Comparison of ENCODE assay signal across 8 cellular contexts in genomic region chr10:88271736-88272135, GRCh38.
DNase-seq lines count a peak whose midpoint lies in the region; ATAC-seq lines count a peak whose summit lies in the region.

No MANE protein-coding gene starts in this region.

- H3K27ac Mint-ChIP-seq in activated naive CD4-positive, alpha-beta T cell treated with anti-CD3 and anti-CD28 coated beads for 36 hours: peak overlapping the region; percentile 4

- intact Hi-C loops in activated naive CD4-positive, alpha-beta T cell treated with anti-CD3 and anti-CD28 coated beads for 36 hours (cut with micrococcal nuclease): loop anchor here (1.0 to 5.0 kb wide), 11 partner anchors 17 to 509 kb away; no protein-coding TSS in a partner anchor

- ATAC-seq in HG03066 (IDR thresholded peaks at IDR 0.05; ENCODE audit: low read depth, unreplicated experiment) (peak; percentile 18), GM18517 (IDR thresholded peaks at IDR 0.05; ENCODE audit: unreplicated experiment) (no peak)

- peaks cover 3% of the 10 kb centered on the region for H3K27me3 Mint-ChIP-seq in activated naive CD4-positive, alpha-beta T cell treated with anti-CD3 and anti-CD28 coated beads for 36 hours (ENCODE audit: low read depth)

- no peak overlapping the region for H3K4me3 Mint-ChIP-seq in activated naive CD4-positive, alpha-beta T cell treated with anti-CD3 and anti-CD28 coated beads for 36 hours

- H3K36me3 Mint-ChIP-seq in activated naive CD4-positive, alpha-beta T cell treated with anti-CD3 and anti-CD28 coated beads for 36 hours (ENCODE audit: low read depth): no peaks in the 10 kb centered on the region

- peaks cover 29% of the 10 kb centered on the region for H3K4me1 Mint-ChIP-seq in activated naive CD4-positive, alpha-beta T cell treated with anti-CD3 and anti-CD28 coated beads for 36 hours (ENCODE audit: low read depth)

- CTCF ChIA-PET in activated naive CD4-positive, alpha-beta T cell treated with anti-CD3 and anti-CD28 coated beads for 36 hours (lab: Charles Lee): interaction anchor here (0.6 to 0.7 kb wide), 3 partner anchors 93 to 739 kb away, joined by 3 to 4 read pairs (median 3); no protein-coding TSS in a partner anchor

- peak; percentile 7 for DNase-seq in activated naive CD4-positive, alpha-beta T cell treated with anti-CD3 and anti-CD28 coated beads for 36 hours
- DNase-seq in activated naive CD4-positive, alpha-beta T cell (lab: John Stamatoyannopoulos, UW): no peak
- DNase-seq in activated CD4-positive, alpha-beta T cell treated with anti-CD3 and anti-CD28 coated beads, Interleukin-2, amount 50 U/mL, for 48 hours: peak; percentile 21
- DNase-seq in kidney tubule cell (ENCODE audit: low spot score): peak; percentile 28
- DNase-seq in NCI-H1105 treated with DMSO at 0.1 percent for 48 hours (lab: John Stamatoyannopoulos, UW): no peak
- no peak for DNase-seq in hypothalamus (lab: John Stamatoyannopoulos, UW)

- no peaks in the 10 kb centered on the region for H3K9me3 Mint-ChIP-seq in activated naive CD4-positive, alpha-beta T cell treated with anti-CD3 and anti-CD28 coated beads for 36 hours

Comparison
In these comparisons a context has a peak if more than half of its experiments do, and no peak if none do; other contexts are left out.
1. DNase-seq: peak in activated naive CD4-positive, alpha-beta T cell treated with anti-CD3 and anti-CD28 coated beads for 36 hours (single experiment), activated CD4-positive, alpha-beta T cell treated with anti-CD3 and anti-CD28 coated beads, Interleukin-2, amount 50 U/mL, for 48 hours (2 of 2) and kidney tubule cell (single experiment); none in activated naive CD4-positive, alpha-beta T cell (0 of 4), NCI-H1105 treated with DMSO at 0.1 percent for 48 hours (single experiment) and hypothalamus (0 of 51).